In genomic region chr1:160781129-160781808, GRCh38 we compare ENCODE assay signal across 1 cellular context.
TF ChIP-seq lines count a peak whose summit lies in the region.

No MANE protein-coding gene starts in this region.

TF ChIP-seq in GM23338, 12 proteins besides CTCF, POLR2A, EP300 and RAD21 (continued from another document):
- TF ChIP-seq ZNF462 (CRISPR knock-in tag; IDR thresholded peaks at IDR 0.05) (no peak), ZNF114 (CRISPR knock-in tag; IDR thresholded peaks at IDR 0.05) (no peak), NANOG (IDR thresholded peaks at IDR 0.05; ENCODE audit: borderline replicate concordance) (no peak), REST (IDR thresholded peaks at IDR 0.05; ENCODE audit: unreplicated experiment) (no peak), EZH2 (IDR thresholded peaks at IDR 0.05; ENCODE audit: low read depth, unreplicated experiment) (no peak), POLR2AphosphoS5 (IDR thresholded peaks at IDR 0.05; ENCODE audit: low read depth) (no peak), CREB1 (CRISPR knock-in tag; IDR thresholded peaks at IDR 0.05; ENCODE audit: low read depth) (no peak), ETS1 (IDR thresholded peaks at IDR 0.05) (no peak)
